ENCODE assay signal across 12 cellular contexts in genomic region chr4:111512081-111512774, GRCh38.
DNase-seq lines count a peak whose midpoint lies in the region; ATAC-seq, FAIRE-seq and TF ChIP-seq lines count a peak whose summit lies in the region.
"Had no signal": no experiment of that assay in that cellular context is flagged by ENCODE, and none has a peak within 500 bp of the region (broad histone marks: within the 10 kb centered on the region; RNA-seq: fewer than 3 reads in every experiment).

No MANE protein-coding gene starts in this region.

- ATAC-seq in foreskin keratinocyte (peak; percentile 98), sciatic nerve (no peak), mucosa of descending colon (no peak)

- DNase-seq in MCF 10A (ENCODE audit: unreplicated experiment) (peak; percentile 74), breast epithelium (ENCODE audit: low spot score in 2 of 2) (no peak), SW 1271 (lab: John Stamatoyannopoulos, UW) (peak; percentile 1 to 16), foreskin keratinocyte (peak; percentile 69 to 86), urothelium cell line (ENCODE audit: low spot score) (peak; percentile 41), NOMO-1 treated with dmso at 0.1 percent for 144 hours (lab: John Stamatoyannopoulos, UW; ENCODE audit: unreplicated experiment) (no peak), sciatic nerve (ENCODE audit: low spot score) (no peak), mucosa of descending colon (no peak)
- DNase-seq: activated CD4-positive, alpha-beta T cell treated with anti-CD3 and anti-CD28 coated beads, Interleukin-2, amount 10 ng/mL, durations not matched to agents 24 days and 14 days; activated naive CD4-positive, alpha-beta T cell treated with anti-CD3 and anti-CD28 coated beads, Interleukin-2, amount 10 ng/mL, durations not matched to agents 7 days and 5 days had no signal

- POLR2A ChIA-PET in MCF 10A (lab: Yijun Ruan, JAX), result interaction anchor here (1.1 kb wide), 1 partner anchor 10 kb away, joined by 4 read pairs; no protein-coding TSS in a partner anchor

- no peaks in the 10 kb centered on the region for H3K4me1 ChIP-seq in breast epithelium
- peaks cover 13% of the 10 kb centered on the region for H3K4me1 ChIP-seq in foreskin keratinocyte
- no peaks in the 10 kb centered on the region for H3K4me1 ChIP-seq in mucosa of descending colon (ENCODE audit: low read depth)
- H3K4me1 ChIP-seq: suprapubic skin had no signal

- TF ChIP-seq CTCF in MCF 10A (IDR thresholded peaks at IDR 0.05; ENCODE audit: unreplicated experiment) (no peak), breast epithelium (IDR thresholded peaks at IDR 0.05) (no peak), foreskin keratinocyte (conservative IDR thresholded peaks at IDR 0.05) (no peak), mucosa of descending colon (IDR thresholded peaks at IDR 0.05) (no peak)

- H3K4me3 Mint-ChIP-seq in MCF 10A (ENCODE audit: unreplicated experiment), result no peak overlapping the region
- H3K4me3 Mint-ChIP-seq: activated CD4-positive, alpha-beta T cell treated with anti-CD3 and anti-CD28 coated beads, Interleukin-2, amount 10 ng/mL, durations not matched to agents 24 days and 14 days; activated naive CD4-positive, alpha-beta T cell treated with anti-CD3 and anti-CD28 coated beads, Interleukin-2, amount 10 ng/mL, durations not matched to agents 7 days and 5 days; neural crest cell had no signal

- no peak for TF ChIP-seq POLR2A in breast epithelium (IDR thresholded peaks at IDR 0.05)

- no peaks in the 10 kb centered on the region for H3K9me3 Mint-ChIP-seq in MCF 10A (ENCODE audit: unreplicated experiment)
- H3K9me3 Mint-ChIP-seq: activated CD4-positive, alpha-beta T cell treated with anti-CD3 and anti-CD28 coated beads, Interleukin-2, amount 10 ng/mL, durations not matched to agents 24 days and 14 days; activated naive CD4-positive, alpha-beta T cell treated with anti-CD3 and anti-CD28 coated beads, Interleukin-2, amount 10 ng/mL, durations not matched to agents 7 days and 5 days; neural crest cell had no signal

- H3K9me3 ChIP-seq in breast epithelium (no peaks in the 10 kb centered on the region), mucosa of descending colon (no peaks in the 10 kb centered on the region)
- H3K9me3 ChIP-seq: suprapubic skin had no signal

- no peaks in the 10 kb centered on the region for H3K27me3 Mint-ChIP-seq in MCF 10A (ENCODE audit: insufficient read depth, unreplicated experiment)
- H3K27me3 Mint-ChIP-seq: activated CD4-positive, alpha-beta T cell treated with anti-CD3 and anti-CD28 coated beads, Interleukin-2, amount 10 ng/mL, durations not matched to agents 24 days and 14 days; activated naive CD4-positive, alpha-beta T cell treated with anti-CD3 and anti-CD28 coated beads, Interleukin-2, amount 10 ng/mL, durations not matched to agents 7 days and 5 days had no signal

- H3K27me3 ChIP-seq in breast epithelium (no peaks in the 10 kb centered on the region), foreskin keratinocyte (no peaks in the 10 kb centered on the region)
- H3K27me3 ChIP-seq: suprapubic skin had no signal

- H3K36me3 ChIP-seq in breast epithelium, result no peaks in the 10 kb centered on the region
- no peaks in the 10 kb centered on the region for H3K36me3 ChIP-seq in mucosa of descending colon (ENCODE audit: low read depth)
- H3K36me3 ChIP-seq: suprapubic skin had no signal

- H3K4me1 Mint-ChIP-seq in MCF 10A (ENCODE audit: insufficient read depth, unreplicated experiment), result peaks cover 7% of the 10 kb centered on the region
- H3K4me1 Mint-ChIP-seq: activated CD4-positive, alpha-beta T cell treated with anti-CD3 and anti-CD28 coated beads, Interleukin-2, amount 10 ng/mL, durations not matched to agents 24 days and 14 days; activated naive CD4-positive, alpha-beta T cell treated with anti-CD3 and anti-CD28 coated beads, Interleukin-2, amount 10 ng/mL, durations not matched to agents 7 days and 5 days; neural crest cell had no signal

- H3K27ac ChIP-seq in breast epithelium (no peak overlapping the region), foreskin keratinocyte (peak overlapping the region; percentile 28)
- H3K27ac ChIP-seq: suprapubic skin had no signal

- H3K27ac Mint-ChIP-seq in MCF 10A (ENCODE audit: low read depth, unreplicated experiment), result peak overlapping the region; percentile 44
- H3K27ac Mint-ChIP-seq: activated CD4-positive, alpha-beta T cell treated with anti-CD3 and anti-CD28 coated beads, Interleukin-2, amount 10 ng/mL, durations not matched to agents 24 days and 14 days; activated naive CD4-positive, alpha-beta T cell treated with anti-CD3 and anti-CD28 coated beads, Interleukin-2, amount 10 ng/mL, durations not matched to agents 7 days and 5 days had no signal

- intact Hi-C loops in MCF 10A (cut with micrococcal nuclease), result no loop called here
- intact Hi-C loops in breast epithelium (cut with DNase I; ENCODE audit: low total_unique reads), result no loop called here
- intact Hi-C loops in sciatic nerve (cut with DNase I), result no loop called here
- intact Hi-C loops in mucosa of descending colon (cut with DNase I, micrococcal nuclease), result no loop called here

- CTCF ChIA-PET in MCF 10A (lab: Yijun Ruan, JAX), result interaction anchor here (0.6 to 0.7 kb wide), 2 partner anchors 91 to 480 kb away, joined by 3 to 4 read pairs; no protein-coding TSS in a partner anchor

- no peak for FAIRE-seq in urothelium cell line (lab: Jason Lieb, UNC)

- H3K4me3 ChIP-seq in breast epithelium, result no peak overlapping the region
- H3K4me3 ChIP-seq in mucosa of descending colon, result no peak overlapping the region
- H3K4me3 ChIP-seq: suprapubic skin had no signal

- BruUV-seq in MCF 10A (replicated peaks; lab: Mats Ljungman, UMichigan), result no TSS peak

- no peaks in the 10 kb centered on the region for H3K36me3 Mint-ChIP-seq in MCF 10A (ENCODE audit: insufficient read depth, unreplicated experiment)
- H3K36me3 Mint-ChIP-seq: activated naive CD4-positive, alpha-beta T cell treated with anti-CD3 and anti-CD28 coated beads, Interleukin-2, amount 10 ng/mL, durations not matched to agents 7 days and 5 days had no signal

Comparison
In these comparisons a context has a peak if more than half of its experiments do, and no peak if none do; other contexts are left out.
1. DNase-seq: peak in MCF 10A (single experiment), SW 1271 (2 of 2), foreskin keratinocyte (2 of 2) and urothelium cell line (single experiment); none in breast epithelium (0 of 2), NOMO-1 treated with dmso at 0.1 percent for 144 hours (single experiment), sciatic nerve (single experiment) and mucosa of descending colon (0 of 3).